ENCODE assay signal across 8 cellular contexts in the genomic region with DNA sequence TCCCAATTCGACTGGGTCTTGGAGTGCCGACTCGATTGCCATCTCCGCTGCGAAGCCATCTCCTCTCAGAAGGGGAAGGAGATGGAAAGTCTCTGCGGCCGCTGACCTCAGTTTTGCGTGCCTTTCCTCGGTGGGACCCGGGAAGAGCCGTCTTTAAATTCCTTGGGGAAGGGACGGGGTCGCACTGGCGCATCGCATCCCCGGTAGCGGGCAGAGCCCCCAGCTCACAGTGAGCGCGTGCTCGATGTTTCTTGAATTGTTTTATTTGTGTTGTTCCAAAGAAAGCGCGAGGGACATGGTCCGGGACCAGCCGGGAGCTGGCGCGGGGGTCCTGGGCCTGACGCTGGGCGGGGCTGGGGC. TPM values are rescaled to one million over a fixed set of nuclear protein-coding genes. Genes with fewer than 3 reads are reported as not detected.
A peak's percentile ranks its signal among the peaks of the same experiment; 100 is the strongest.
DNase-seq lines count a peak whose midpoint lies in the region; ATAC-seq and TF ChIP-seq lines count a peak whose summit lies in the region.

No MANE protein-coding gene starts in this region.

- H3K27ac ChIP-seq in GM23338 (ENCODE audit: low read depth) (peak overlapping the region; percentile 70; the same call in 1 of the 2 replicates), hepatocyte (no peak overlapping the region)

- H3K4me1 Mint-ChIP-seq in GM23338, result peaks cover 16% of the 10 kb centered on the region

- H3K27me3 ChIP-seq in GM23338 (ENCODE audit: insufficient read depth) (peaks cover 11% of the 10 kb centered on the region), hepatocyte (no peaks in the 10 kb centered on the region), skeletal muscle satellite cell (ENCODE audit: control insufficient read depth, insufficient read depth, low read length) (no peaks in the 10 kb centered on the region)

- peak overlapping the region; percentile 84 for H3K4me3 Mint-ChIP-seq in GM23338

- H3K36me3 ChIP-seq in GM23338 (ENCODE audit: insufficient read depth) (no peaks in the 10 kb centered on the region), hepatocyte (replicated peaks; ENCODE audit: insufficient read depth, low read depth) (no peaks in the 10 kb centered on the region), skeletal muscle satellite cell (ENCODE audit: insufficient read depth, low read length) (no peaks in the 10 kb centered on the region)

- H3K79me2 ChIP-seq in GM23338 (replicated peaks; ENCODE audit: insufficient read depth) (peaks cover 30% of the 10 kb centered on the region), hepatocyte (peaks cover 3% of the 10 kb centered on the region)

- H2AFZ ChIP-seq in GM23338, result peak overlapping the region; percentile 97
- H2AFZ ChIP-seq in hepatocyte, result peak overlapping the region; percentile 29

- H4K20me1 ChIP-seq in GM23338 (replicated peaks; ENCODE audit: insufficient read depth), result no peaks in the 10 kb centered on the region
- H4K20me1 ChIP-seq in hepatocyte (ENCODE audit: insufficient read depth, poor library complexity, severe bottlenecking), result no peaks in the 10 kb centered on the region

- WGBS in hepatocyte (ENCODE audit: low lambda C conversion rate, missing lambda C conversion rate), result 15% methylated on average over 25 of the region's 28 CpGs

- H3K9me3 ChIP-seq in hepatocyte (ENCODE audit: low read depth), result no peaks in the 10 kb centered on the region
- no peaks in the 10 kb centered on the region for H3K9me3 ChIP-seq in skeletal muscle satellite cell (replicated peaks; ENCODE audit: low read length)

- H3K9me2 ChIP-seq in GM23338 (ENCODE audit: insufficient read depth) (no peaks in the 10 kb centered on the region), hepatocyte (replicated peaks; ENCODE audit: insufficient read depth) (no peaks in the 10 kb centered on the region)

- H3K4me1 ChIP-seq in GM23338 (ENCODE audit: insufficient read depth) (peaks cover 19% of the 10 kb centered on the region), hepatocyte (ENCODE audit: insufficient read depth) (peaks cover 12% of the 10 kb centered on the region), skeletal muscle satellite cell (ENCODE audit: control insufficient read depth, insufficient read depth, low read length) (peaks cover 9% of the 10 kb centered on the region)

- DNase-seq in GM23338 (ENCODE audit: low spot score), result no peak
- DNase-seq in hepatocyte (ENCODE audit: low spot score), result no peak
- DNase-seq in foreskin melanocyte, result no peak
- DNase-seq in DMS53 (lab: John Stamatoyannopoulos, UW), result no peak
- no peak for DNase-seq in ureter (ENCODE audit: low spot score)
- no peak for DNase-seq in NCI-H526 treated with DMSO at 0.1 percent for 48 hours (lab: John Stamatoyannopoulos, UW)

- H3K27ac Mint-ChIP-seq in GM23338, result no peak overlapping the region

- TF ChIP-seq CTCF in GM23338 (conservative IDR thresholded peaks at IDR 0.05; ENCODE audit: low read depth in 2 of 2) (no peak), WI38 (IDR thresholded peaks at IDR 0.05; ENCODE audit: low read depth, low read length) (no peak), hepatocyte (IDR thresholded peaks at IDR 0.05; ENCODE audit: poor library complexity) (no peak)

- H3F3A ChIP-seq in GM23338 (replicated peaks; ENCODE audit: low read depth), result 0 out of 2 replicates have a peak, but pooled peaks cover 8% of the 10 kb centered on the region

- ATAC-seq in GM23338, result peak; percentile 7

- H3K4me3 ChIP-seq in GM23338 (peak overlapping the region; percentile 95), WI38 (ENCODE audit: low read depth, low read length) (peak overlapping the region; percentile 81), hepatocyte (peak overlapping the region; percentile 98), skeletal muscle satellite cell (ENCODE audit: low read length) (peak overlapping the region; percentile 88)

- H3K9me3 Mint-ChIP-seq in GM23338, result no peaks in the 10 kb centered on the region

- H3K4me2 ChIP-seq in GM23338 (peak overlapping the region; percentile 97), hepatocyte (peak overlapping the region; percentile 89), skeletal muscle satellite cell (ENCODE audit: low read length) (peak overlapping the region; percentile 96)

- peaks cover 15% of the 10 kb centered on the region for H3K27me3 Mint-ChIP-seq in GM23338 (ENCODE audit: insufficient read depth, low read depth, poor library complexity)

- H3K36me3 Mint-ChIP-seq in GM23338 (ENCODE audit: low read depth), result no peaks in the 10 kb centered on the region

- no peak overlapping the region for H3K9ac ChIP-seq in skeletal muscle satellite cell (ENCODE audit: low read depth, low read length)

TF ChIP-seq in GM23338, 12 proteins besides CTCF, POLR2A, EP300 and RAD21:
- TF ChIP-seq NANOG (IDR thresholded peaks at IDR 0.05; ENCODE audit: borderline replicate concordance) (no peak), ZNF331 (CRISPR knock-in tag; IDR thresholded peaks at IDR 0.05; ENCODE audit: low read depth) (no peak), EZH2 (IDR thresholded peaks at IDR 0.05; ENCODE audit: low read depth, unreplicated experiment) (no peak), POLR2AphosphoS5 (IDR thresholded peaks at IDR 0.05; ENCODE audit: low read depth) (no peak), STAT1 (IDR thresholded peaks at IDR 0.05; ENCODE audit: unreplicated experiment) (no peak)
- TF ChIP-seq, protein P1, sequence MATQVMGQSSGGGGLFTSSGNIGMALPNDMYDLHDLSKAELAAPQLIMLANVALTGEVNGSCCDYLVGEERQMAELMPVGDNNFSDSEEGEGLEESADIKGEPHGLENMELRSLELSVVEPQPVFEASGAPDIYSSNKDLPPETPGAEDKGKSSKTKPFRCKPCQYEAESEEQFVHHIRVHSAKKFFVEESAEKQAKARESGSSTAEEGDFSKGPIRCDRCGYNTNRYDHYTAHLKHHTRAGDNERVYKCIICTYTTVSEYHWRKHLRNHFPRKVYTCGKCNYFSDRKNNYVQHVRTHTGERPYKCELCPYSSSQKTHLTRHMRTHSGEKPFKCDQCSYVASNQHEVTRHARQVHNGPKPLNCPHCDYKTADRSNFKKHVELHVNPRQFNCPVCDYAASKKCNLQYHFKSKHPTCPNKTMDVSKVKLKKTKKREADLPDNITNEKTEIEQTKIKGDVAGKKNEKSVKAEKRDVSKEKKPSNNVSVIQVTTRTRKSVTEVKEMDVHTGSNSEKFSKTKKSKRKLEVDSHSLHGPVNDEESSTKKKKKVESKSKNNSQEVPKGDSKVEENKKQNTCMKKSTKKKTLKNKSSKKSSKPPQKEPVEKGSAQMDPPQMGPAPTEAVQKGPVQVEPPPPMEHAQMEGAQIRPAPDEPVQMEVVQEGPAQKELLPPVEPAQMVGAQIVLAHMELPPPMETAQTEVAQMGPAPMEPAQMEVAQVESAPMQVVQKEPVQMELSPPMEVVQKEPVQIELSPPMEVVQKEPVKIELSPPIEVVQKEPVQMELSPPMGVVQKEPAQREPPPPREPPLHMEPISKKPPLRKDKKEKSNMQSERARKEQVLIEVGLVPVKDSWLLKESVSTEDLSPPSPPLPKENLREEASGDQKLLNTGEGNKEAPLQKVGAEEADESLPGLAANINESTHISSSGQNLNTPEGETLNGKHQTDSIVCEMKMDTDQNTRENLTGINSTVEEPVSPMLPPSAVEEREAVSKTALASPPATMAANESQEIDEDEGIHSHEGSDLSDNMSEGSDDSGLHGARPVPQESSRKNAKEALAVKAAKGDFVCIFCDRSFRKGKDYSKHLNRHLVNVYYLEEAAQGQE (IDR thresholded peaks at IDR 0.05; ENCODE audit: unreplicated experiment), result no peak

RNA-seq across cellular contexts. Expression of a gene that starts 0.3 kb away (rescaled TPM):
- total RNA-seq in GM23338 (2014; rRNA removed; shearing (Covaris generic)), result 24.4 and 27.8 TPM in 2 replicates
- polyA plus RNA-seq in GM23338 (2016; fragmentation: Nextera tagmentation; extraction: Ambion mirVana) (13.0 and 14.2 TPM in 2 replicates), hepatocyte (5.5 and 11.8 TPM in 2 replicates)
- total RNA-seq in hepatocyte (11.8 and 16.9 TPM in 2 replicates), ureter (12.8 TPM)
- 2.8 and 3.7 TPM in 2 replicates for total RNA-seq in skeletal muscle satellite cell (2012; rRNA removed)
